ENCODE assay signal across 8 cellular contexts in the genomic region with DNA sequence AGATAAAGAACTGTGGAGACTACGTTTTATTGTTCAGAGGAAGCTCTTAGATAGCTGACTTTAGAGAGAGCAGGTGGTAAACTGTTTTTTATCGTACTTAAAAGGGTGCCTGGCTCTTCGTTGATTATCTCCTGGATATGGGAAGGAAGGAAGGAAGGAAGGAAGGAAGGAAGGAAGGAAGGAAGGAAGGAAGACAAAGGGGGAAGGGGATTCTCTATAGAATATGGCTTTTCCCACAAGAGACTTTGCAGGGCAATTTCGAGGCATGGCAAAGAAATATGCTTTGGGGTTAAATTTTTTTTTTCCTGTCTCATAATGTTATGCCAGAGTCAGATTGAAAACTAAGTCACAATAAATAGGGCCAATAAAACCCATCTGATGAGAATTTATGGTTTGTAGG.
"Had no signal": no experiment of that assay in that cellular context is flagged by ENCODE, and none has a peak within 500 bp of the region (broad histone marks: within the 10 kb centered on the region; RNA-seq: fewer than 3 reads in every experiment).

No MANE protein-coding gene starts in this region.

- H3K4me1 Mint-ChIP-seq: GM23338, H9 had no signal

- H3K4me2 ChIP-seq: GM23338 had no signal

- DNase-seq: GM23248, GOT3, H7, H9, HCEC 1CT, HFFc6 had no signal

- H3K36me3 ChIP-seq: HAP-1 had no signal

- H3K9me3 ChIP-seq: HAP-1 had no signal

- H2AFZ ChIP-seq: GM23248, GM23338 had no signal

- H3K4me3 ChIP-seq: GM23248, GM23338, HAP-1 had no signal

- H3K27ac ChIP-seq: GM23248 had no signal

- H3K4me3 Mint-ChIP-seq: GM23338, H9, HFFc6 had no signal

- H3K9ac ChIP-seq: GM23248 had no signal

- H3K27ac Mint-ChIP-seq: GM23338, H9, HFFc6 had no signal

- H3K9me3 Mint-ChIP-seq: HFFc6 had no signal
